In genomic region chr11:65150513-65151271, GRCh38 we compare ENCODE assay signal across 8 cellular contexts. TPM values are rescaled to one million over a fixed set of nuclear protein-coding genes. Genes with fewer than 3 reads are reported as not detected.
DNase-seq lines count a peak whose midpoint lies in the region; ATAC-seq and TF ChIP-seq lines count a peak whose summit lies in the region.

No MANE protein-coding gene starts in this region.

- H3K27ac ChIP-seq in neutrophil = peak overlapping the region; percentile 84

- no peaks in the 10 kb centered on the region for H3K9me3 ChIP-seq in neutrophil

- no peak overlapping the region for H3K4me3 ChIP-seq in fibroblast of mammary gland (ENCODE audit: control insufficient read depth, low read depth, low read length)
- H3K4me3 ChIP-seq in neutrophil (ENCODE audit: low read depth in 1 of 2, low read length in 1 of 2) = no peak overlapping the region

- peaks cover 39 to 49% of the 10 kb centered on the region in 2 experiments for H3K4me1 ChIP-seq in neutrophil (ENCODE audit: control insufficient read depth in 1 of 2, insufficient read depth in 1 of 2, low read depth in 1 of 2, low read length in 1 of 2)

- no peak for TF ChIP-seq CTCF in fibroblast of mammary gland (conservative IDR thresholded peaks at IDR 0.05; ENCODE audit: control insufficient read depth, insufficient read depth, low read depth, low read length)
- TF ChIP-seq CTCF in neutrophil (IDR thresholded peaks at IDR 0.05) = peak; percentile 30

- peak; percentile 71 for DNase-seq in activated CD4-positive, alpha-beta T cell treated with anti-CD3 and anti-CD28 coated beads for 48 hours
- no peak for DNase-seq in activated CD4-positive, alpha-beta T cell treated with anti-CD3 and anti-CD28 coated beads, Interleukin-2, amount 50 U/mL, for 4 hours
- DNase-seq in M059J (ENCODE audit: low read depth) (peak; percentile 98), UCSD-AML1 (lab: John Stamatoyannopoulos, UW; ENCODE audit: unreplicated experiment) (peak; percentile 80), fibroblast of mammary gland (ENCODE audit: low read depth) (peak; percentile 89), iPS-NIHi7 (ENCODE audit: extremely low spot score) (no peak)

- ATAC-seq in GM21528 (IDR thresholded peaks at IDR 0.05; ENCODE audit: low FRiP score, unreplicated experiment) = no peak

- H3K36me3 ChIP-seq in neutrophil = no peaks in the 10 kb centered on the region

- H3K27me3 ChIP-seq in neutrophil = no peaks in the 10 kb centered on the region

RNA-seq across cellular contexts. Expression of gene SYVN1, which starts 16.4 kb away (rescaled TPM):
- total RNA-seq in M059J (2014; rRNA removed; shearing (Covaris generic)) = 27.0 and 37.8 TPM in 2 replicates

RNA-seq across cellular contexts. Expression of gene SPDYC, which starts 19.3 kb away (rescaled TPM):
- not detected in 2 replicates for total RNA-seq in M059J (2014; rRNA removed; shearing (Covaris generic))

RNA-seq across cellular contexts. Expression of gene MRPL49, which starts 28.6 kb away (rescaled TPM):
- 68.9 and 87.8 TPM in 2 replicates for total RNA-seq in M059J (2014; rRNA removed; shearing (Covaris generic))

RNA-seq across cellular contexts. Expression of gene FAU, which starts 28.8 kb away (rescaled TPM):
- total RNA-seq in M059J (2014; rRNA removed; shearing (Covaris generic)) = 290 and 443 TPM in 2 replicates

RNA-seq across cellular contexts. Expression of gene CAPN1, which starts 31.0 kb away (rescaled TPM):
- total RNA-seq in M059J (2014; rRNA removed; shearing (Covaris generic)) = 208 and 246 TPM in 2 replicates

Comparison
In these comparisons a context has a peak if more than half of its experiments do, and no peak if none do; other contexts are left out.
1. DNase-seq: peak in activated CD4-positive, alpha-beta T cell treated with anti-CD3 and anti-CD28 coated beads for 48 hours (single experiment), M059J (single experiment), UCSD-AML1 (single experiment) and fibroblast of mammary gland (single experiment); none in activated CD4-positive, alpha-beta T cell treated with anti-CD3 and anti-CD28 coated beads, Interleukin-2, amount 50 U/mL, for 4 hours (0 of 2) and iPS-NIHi7 (single experiment).